Comparison of ENCODE assay signal across 25 cellular contexts in the genomic region with DNA sequence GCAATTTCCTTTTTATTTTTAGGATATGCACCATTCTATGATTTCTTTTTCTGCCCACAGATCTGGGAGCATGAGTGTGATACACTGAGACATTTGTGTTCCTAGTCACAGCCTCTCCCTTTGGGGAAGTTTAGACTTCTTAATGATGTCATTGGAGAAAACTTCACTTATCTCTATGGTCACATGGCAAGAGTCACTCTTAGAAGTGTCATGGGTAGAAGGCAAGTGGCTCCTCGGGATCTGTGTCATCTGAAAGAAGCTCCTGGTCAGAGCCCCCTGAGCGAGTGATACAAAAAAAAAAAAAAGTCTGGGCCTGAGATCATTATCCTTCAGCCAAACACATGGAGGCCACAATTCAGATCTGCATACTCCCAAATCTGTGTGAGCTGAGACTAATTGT.
DNase-seq lines count a peak whose midpoint lies in the region; FAIRE-seq and TF ChIP-seq lines count a peak whose summit lies in the region.
"Had no signal": no experiment of that assay in that cellular context is flagged by ENCODE, and none has a peak within 500 bp of the region (broad histone marks: within the 10 kb centered on the region; RNA-seq: fewer than 3 reads in every experiment).

No MANE protein-coding gene starts in this region.

- H3K36me3 Mint-ChIP-seq in endodermal cell (ENCODE audit: low read depth) (no peaks in the 10 kb centered on the region), type B pancreatic cell (peaks cover 3% of the 10 kb centered on the region), immature natural killer cell (peaks cover 0 to 4% (median 4%) of the 10 kb centered on the region in 3 donors)

- no peaks in the 10 kb centered on the region for H3K36me3 ChIP-seq in endodermal cell (ENCODE audit: control insufficient read depth, insufficient read depth, low read length)
- H3K36me3 ChIP-seq: esophagus muscularis mucosa, MG63, ovary, Peyer's patch, sigmoid colon had no signal

- no peak for TF ChIP-seq CTCF in endodermal cell (conservative IDR thresholded peaks at IDR 0.05)
- TF ChIP-seq CTCF in type B pancreatic cell (conservative IDR thresholded peaks at IDR 0.05) = no peak

- no peak overlapping the region for H3K27ac ChIP-seq in endodermal cell (ENCODE audit: low read depth, low read length)
- H3K27ac ChIP-seq: esophagus muscularis mucosa, HL-60, ovary, sigmoid colon, transverse colon had no signal

- DNase-seq in RCC 7860 (ENCODE audit: low spot score) = peak; percentile 27
- DNase-seq in endodermal cell = no peak
- DNase-seq in kidney tubule cell (ENCODE audit: low spot score) = peak; percentile 64
- no peak for DNase-seq in type B pancreatic cell (ENCODE audit: extremely low spot score, unreplicated experiment)
- DNase-seq in immature natural killer cell = no peak
- no peak for DNase-seq in nucleus accumbens (lab: John Stamatoyannopoulos, UW)
- no peak for DNase-seq in retina
- DNase-seq: activated CD4-positive, alpha-beta T cell treated with anti-CD3 and anti-CD28 coated beads for 4 hours; activated CD8-positive, alpha-beta memory T cell treated with anti-CD3 and anti-CD28 coated beads, Interleukin-2, amount 10 ng/mL, durations not matched to agents 7 days and 5 days; caudate nucleus; GDM1; mammary epithelial cell; MG63; naive thymus-derived CD4-positive, alpha-beta T cell; NCI-H146; ovary; sigmoid colon; stimulated activated CD4-positive, alpha-beta T cell treated with anti-CD3 and anti-CD28 coated beads, Interleukin-1b, Interleukin-23, amount 100 ng/mL, for 48 hours; stimulated activated naive CD8-positive, alpha-beta T cell treated with anti-CD3 and anti-CD28 coated beads, Interleukin-15, Interleukin-2, amounts not matched to agents 100 U/mL and 50 U/mL, for 24 hours; transverse colon had no signal

- no peak overlapping the region for H3K9ac ChIP-seq in endodermal cell (ENCODE audit: extremely low read depth, low read length, poor library complexity, severe bottlenecking)

- H3K9me3 Mint-ChIP-seq in endodermal cell = peaks cover 23% of the 10 kb centered on the region
- H3K9me3 Mint-ChIP-seq in type B pancreatic cell = no peaks in the 10 kb centered on the region
- H3K9me3 Mint-ChIP-seq in immature natural killer cell = peaks cover 6 to 10% (median 7%) of the 10 kb centered on the region in 6 donors

- H3K9me3 ChIP-seq in endodermal cell (ENCODE audit: control insufficient read depth, low read length) = peaks cover 17% of the 10 kb centered on the region
- H3K9me3 ChIP-seq: ovary, Peyer's patch had no signal

- WGBS in endodermal cell (ENCODE audit: insufficient coverage in 1 of 2, insufficient read length in 1 of 2), 2 experiments = 90% methylated on average over 2 of the region's 2 CpGs; no CpG with 5 or more reads in 1 of the 2 experiments

- peak overlapping the region; percentile 72 for H3K27ac Mint-ChIP-seq in endodermal cell
- peak overlapping the region; percentile 79 for H3K27ac Mint-ChIP-seq in type B pancreatic cell
- no peak overlapping the region for H3K27ac Mint-ChIP-seq in immature natural killer cell
- H3K27ac Mint-ChIP-seq: activated CD8-positive, alpha-beta memory T cell treated with anti-CD3 and anti-CD28 coated beads, Interleukin-2, amount 10 ng/mL, durations not matched to agents 7 days and 5 days; B cell; IgD-negative memory B cell; naive thymus-derived CD4-positive, alpha-beta T cell had no signal

- H3K27me3 Mint-ChIP-seq in endodermal cell (ENCODE audit: insufficient read depth) = peaks cover 2% of the 10 kb centered on the region
- no peaks in the 10 kb centered on the region for H3K27me3 Mint-ChIP-seq in type B pancreatic cell
- H3K27me3 Mint-ChIP-seq in immature natural killer cell (ENCODE audit: low read depth in 3 of 3) = peaks cover 2 to 4% (median 3%) of the 10 kb centered on the region in 3 donors
- H3K27me3 Mint-ChIP-seq: B cell had no signal

- H3K4me3 Mint-ChIP-seq in endodermal cell (no peak overlapping the region), type B pancreatic cell (no peak overlapping the region), immature natural killer cell (no peak overlapping the region)
- H3K4me3 Mint-ChIP-seq: activated CD8-positive, alpha-beta memory T cell treated with anti-CD3 and anti-CD28 coated beads, Interleukin-2, amount 10 ng/mL, durations not matched to agents 7 days and 5 days; B cell; IgD-negative memory B cell; naive thymus-derived CD4-positive, alpha-beta T cell had no signal

- FAIRE-seq in RCC 7860 (lab: Jason Lieb, UNC) = no peak

- H3K4me1 ChIP-seq in endodermal cell (ENCODE audit: control insufficient read depth, insufficient read depth, low read length) = peaks cover 9% of the 10 kb centered on the region
- H3K4me1 ChIP-seq: esophagus muscularis mucosa, Peyer's patch, sigmoid colon, transverse colon had no signal

- H3K4me1 Mint-ChIP-seq in endodermal cell (peaks cover 25% of the 10 kb centered on the region), type B pancreatic cell (ENCODE audit: unreplicated experiment) (no peaks in the 10 kb centered on the region), immature natural killer cell (no peaks in the 10 kb centered on the region)
- H3K4me1 Mint-ChIP-seq: activated CD8-positive, alpha-beta memory T cell treated with anti-CD3 and anti-CD28 coated beads, Interleukin-2, amount 10 ng/mL, durations not matched to agents 7 days and 5 days; B cell; IgD-negative memory B cell; naive thymus-derived CD4-positive, alpha-beta T cell had no signal

- H3K4me3 ChIP-seq in endodermal cell (ENCODE audit: low read length) = peak overlapping the region; percentile 35
- H3K4me3 ChIP-seq: esophagus muscularis mucosa, MG63, ovary, Peyer's patch, sigmoid colon, transverse colon had no signal

- H3K27me3 ChIP-seq in endodermal cell (ENCODE audit: control insufficient read depth, insufficient read depth, low read length, poor library complexity, severe bottlenecking) = no peaks in the 10 kb centered on the region
- H3K27me3 ChIP-seq: esophagus muscularis mucosa, MG63, ovary, Peyer's patch, sigmoid colon, transverse colon had no signal

Comparison
In these comparisons a context has a peak if more than half of its experiments do, and no peak if none do; other contexts are left out.
1. DNase-seq: peak in RCC 7860 (single experiment) and kidney tubule cell (single experiment); none in endodermal cell (single experiment), type B pancreatic cell (single experiment), immature natural killer cell (0 of 3), nucleus accumbens (0 of 56) and retina (single experiment).
2. H3K27ac Mint-ChIP-seq: peak in endodermal cell (single experiment) and type B pancreatic cell (single experiment); none in immature natural killer cell (0 of 6).